15 cellular contexts compared by ENCODE assay signal in genomic region chr1:119742193-119742592, GRCh38. TPM values are rescaled to one million over a fixed set of nuclear protein-coding genes. Genes with fewer than 3 reads are reported as not detected.
A peak's percentile ranks its signal among the peaks of the same experiment; 100 is the strongest.
DNase-seq lines count a peak whose midpoint lies in the region; TF ChIP-seq lines count a peak whose summit lies in the region.
"Had no signal": no experiment of that assay in that cellular context is flagged by ENCODE, and none has a peak within 500 bp of the region (broad histone marks: within the 10 kb centered on the region; RNA-seq: fewer than 3 reads in every experiment).

No MANE protein-coding gene starts in this region.

- TF ChIP-seq CTCF in HFFc6 (IDR thresholded peaks at IDR 0.05) (no peak), adrenal gland (IDR thresholded peaks at IDR 0.05) (no peak)

- H3K36me3 ChIP-seq in skeletal muscle tissue (ENCODE audit: control insufficient read depth in 3 of 3, insufficient read depth in 3 of 3, low read length in 3 of 3) (no peaks in the 10 kb centered on the region), adrenal gland (replicated peaks in 1 of 2) (no peaks in the 10 kb centered on the region)
- H3K36me3 ChIP-seq: cardiac muscle cell had no signal

- H3K27ac ChIP-seq in skeletal muscle tissue (ENCODE audit: low read depth, low read length) (no peak overlapping the region), adrenal gland (no peak overlapping the region)
- H3K27ac ChIP-seq: cardiac muscle cell had no signal

- peaks cover 9 to 27% (median 19%) of the 10 kb centered on the region in 3 donors for H3K4me1 ChIP-seq in skeletal muscle tissue (ENCODE audit: control insufficient read depth in 3 of 3, insufficient read depth in 3 of 3, low read length in 3 of 3)
- peaks cover 0 to 4% of the 10 kb centered on the region in 2 donors for H3K4me1 ChIP-seq in adrenal gland (replicated peaks in 1 of 2)

- H3K4me3 Mint-ChIP-seq in HFFc6, result no peak overlapping the region
- H3K4me3 Mint-ChIP-seq: activated T-helper 1 cell treated with anti-CD3 and anti-CD28 coated beads, Interleukin-12 subunit alpha, Interleukin-12 subunit beta, Interleukin-2, Interleukin-4 antibody, amounts not matched to agents 30 ng/mL and 10 ng/mL and 1 ng/mL, durations not matched to agents 14 hours and 24 hours and 36 hours had no signal

- H3K9me3 Mint-ChIP-seq in HFFc6, result no peaks in the 10 kb centered on the region
- H3K9me3 Mint-ChIP-seq: activated T-helper 1 cell treated with anti-CD3 and anti-CD28 coated beads, Interleukin-12 subunit alpha, Interleukin-12 subunit beta, Interleukin-2, Interleukin-4 antibody, amounts not matched to agents 30 ng/mL and 10 ng/mL and 1 ng/mL, durations not matched to agents 14 hours and 24 hours and 36 hours had no signal

- H3K27me3 ChIP-seq in skeletal muscle tissue (ENCODE audit: control insufficient read depth in 3 of 3, insufficient read depth in 3 of 3, low read length in 3 of 3) (no peaks in the 10 kb centered on the region), adrenal gland (no peaks in the 10 kb centered on the region)
- H3K27me3 ChIP-seq: cardiac muscle cell had no signal

- 85 to 94% (median 87%) methylated on average over 7 of the region's 7 CpGs for WGBS in adrenal gland, 4 donors

- peaks cover 8% of the 10 kb centered on the region for H3K4me1 Mint-ChIP-seq in HFFc6 (ENCODE audit: low read depth)

- H3K4me3 ChIP-seq in skeletal muscle tissue (ENCODE audit: low read length in 3 of 3), result no peak overlapping the region
- H3K4me3 ChIP-seq in adrenal gland, result no peak overlapping the region
- H3K4me3 ChIP-seq: cardiac muscle cell had no signal

- no peaks in the 10 kb centered on the region; the same call in 1 of the 2 replicates for H3K27me3 Mint-ChIP-seq in HFFc6 (ENCODE audit: insufficient read depth)

- H3K36me3 Mint-ChIP-seq in HFFc6 (ENCODE audit: low read depth), result no peaks in the 10 kb centered on the region

- no peak overlapping the region for H3K27ac Mint-ChIP-seq in HFFc6
- H3K27ac Mint-ChIP-seq: activated T-helper 1 cell treated with anti-CD3 and anti-CD28 coated beads, Interleukin-12 subunit alpha, Interleukin-12 subunit beta, Interleukin-2, Interleukin-4 antibody, amounts not matched to agents 30 ng/mL and 10 ng/mL and 1 ng/mL, durations not matched to agents 14 hours and 24 hours and 36 hours had no signal

- H3K9me3 ChIP-seq in skeletal muscle tissue (ENCODE audit: control insufficient read depth in 3 of 3, low read length in 3 of 3) (no peaks in the 10 kb centered on the region), adrenal gland (replicated peaks in 1 of 3) (no peaks in the 10 kb centered on the region)

- intact Hi-C loops in adrenal gland (cut with DNase I), result no loop called here

- DNase-seq in HFFc6 (peak; percentile 11), cerebellum (ENCODE audit: low spot score) (peak; percentile 10), kidney glomerular epithelial cell (lab: John Stamatoyannopoulos, UW) (peak; percentile 36), NCI-H446 (lab: John Stamatoyannopoulos, UW) (no peak), adrenal gland (no peak), SW 1271 (lab: John Stamatoyannopoulos, UW) (no peak), GF-D8 (lab: John Stamatoyannopoulos, UW) (no peak)
- DNase-seq: activated CD4-positive, alpha-beta T cell treated with anti-CD3 and anti-CD28 coated beads for 4 hours; COR-L47; NCI-H1930; NK-92 treated with Interleukin-12 subunit alpha and Interleukin-12 subunit beta, amount 100 ng/mL, for 24 hours; stimulated activated CD4-positive, alpha-beta T cell treated with anti-CD3 and anti-CD28 coated beads, Interleukin-4, amount 100 ng/mL, for 4 hours had no signal

- H3K9ac ChIP-seq in skeletal muscle tissue (ENCODE audit: low read depth in 1 of 3, low read length in 3 of 3), result peak overlapping the region in 2 of 3 donors; percentile 26 to 33

- no peak for TF ChIP-seq POLR2A in adrenal gland (IDR thresholded peaks at IDR 0.05)

RNA-seq across cellular contexts. Expression of gene HMGCS2, which starts 26.5 kb away (rescaled TPM):
- not detected for total RNA-seq in HFFc6 (2021; fragmentation: NEBNext Ultra II Directional; extraction: Animal tissue kit (Norgen Biotek cat#: 25700))
- 0.64 TPM for total RNA-seq in cerebellum
- 2.1 TPM for total RNA-seq in skeletal muscle tissue
- total RNA-seq in adrenal gland, result under 1 TPM in 3 of 8 donors, not detected in 5; 0.34 to 0.68 (median 0.49) TPM
- polyA plus RNA-seq in adrenal gland, result under 1 TPM; 0.30 to 0.33 (median 0.32) TPM
- total RNA-seq: activated T-helper 1 cell treated with anti-CD3 and anti-CD28 coated beads, Interleukin-12 subunit alpha, Interleukin-12 subunit beta, Interleukin-2, Interleukin-4 antibody, amounts not matched to agents 30 ng/mL and 10 ng/mL and 1 ng/mL, durations not matched to agents 14 hours and 24 hours and 36 hours; cardiac muscle cell had no signal

RNA-seq across cellular contexts. Expression of gene PHGDH, which starts 30.5 kb away (rescaled TPM):
- 100 to 1,000 TPM in 1 of 6 experiments, 10 to 100 TPM in 5; 56.4 to 109 (median 87.0) TPM for total RNA-seq in HFFc6 (2021; fragmentation: NEBNext Ultra II Directional; extraction: Animal tissue kit (Norgen Biotek cat#: 25700))
- total RNA-seq in cerebellum (36.2 TPM), skeletal muscle tissue (50.1 TPM), adrenal gland (1 to 10 TPM; 1.8 to 9.0 (median 3.4) TPM)
- 10 to 100 TPM in 1 of 3 donors, 1 to 10 TPM in 2; 2.0 to 12.0 (median 3.8) TPM for polyA plus RNA-seq in adrenal gland

Comparison
In these comparisons a context has a peak if more than half of its experiments do, and no peak if none do; other contexts are left out.
1. DNase-seq: peak in HFFc6 (single experiment), cerebellum (single experiment) and kidney glomerular epithelial cell (single experiment); none in NCI-H446 (0 of 2), adrenal gland (0 of 7), SW 1271 (0 of 2) and GF-D8 (single experiment).